22 cellular contexts compared by ENCODE assay signal in genomic region chr2:120750488-120751210, GRCh38. TPM values are rescaled to one million over a fixed set of nuclear protein-coding genes. Genes with fewer than 3 reads are reported as not detected.
DNase-seq lines count a peak whose midpoint lies in the region; ATAC-seq, FAIRE-seq and TF ChIP-seq lines count a peak whose summit lies in the region.
"Had no signal": no experiment of that assay in that cellular context is flagged by ENCODE, and none has a peak within 500 bp of the region (broad histone marks: within the 10 kb centered on the region; RNA-seq: fewer than 3 reads in every experiment).

No MANE protein-coding gene starts in this region.

- H3K4me3 Mint-ChIP-seq in activated CD4-positive, alpha-beta memory T cell treated with anti-CD3 and anti-CD28 coated beads, Interleukin-2, amount 10 ng/mL, durations not matched to agents 7 days and 5 days, result no peak overlapping the region
- H3K4me3 Mint-ChIP-seq in activated CD4-positive, alpha-beta memory T cell treated with anti-CD3 and anti-CD28 coated beads for 36 hours, result no peak overlapping the region
- H3K4me3 Mint-ChIP-seq in mesothelial cell of epicardium, result no peak overlapping the region
- H3K4me3 Mint-ChIP-seq: activated CD4-positive, alpha-beta T cell treated with anti-CD3 and anti-CD28 coated beads, Interleukin-2, amount 10 ng/mL, durations not matched to agents 7 days and 5 days; effector memory CD8-positive, alpha-beta T cell; T-helper 17 cell had no signal

- peak; percentile 62 for FAIRE-seq in urothelium cell line (lab: Jason Lieb, UNC)
- FAIRE-seq: GM18507, keratinocyte had no signal

- no peak overlapping the region for H3K4me3 ChIP-seq in brain microvascular endothelial cell (ENCODE audit: low read depth, low read length)
- H3K4me3 ChIP-seq in Peyer's patch, result no peak overlapping the region
- H3K4me3 ChIP-seq: gastroesophageal sphincter, HAP-1, psoas muscle had no signal

- no peak for TF ChIP-seq POLR2A in Peyer's patch (IDR thresholded peaks at IDR 0.05)

- in situ Hi-C loops in brain microvascular endothelial cell (cut with HindIII; ENCODE audit: low pct_ligation_motif_present, low sequenced_read_pairs), result no loop called here

- no peaks in the 10 kb centered on the region for H3K9me3 ChIP-seq in Peyer's patch
- H3K9me3 ChIP-seq: Caco-2, gastroesophageal sphincter, HAP-1, psoas muscle had no signal

- H3K36me3 ChIP-seq in brain microvascular endothelial cell (replicated peaks) (no peaks in the 10 kb centered on the region), Peyer's patch (no peaks in the 10 kb centered on the region)
- H3K36me3 ChIP-seq: gastroesophageal sphincter, HAP-1 had no signal

- H3K4me1 Mint-ChIP-seq in activated CD4-positive, alpha-beta memory T cell treated with anti-CD3 and anti-CD28 coated beads, Interleukin-2, amount 10 ng/mL, durations not matched to agents 7 days and 5 days, result no peaks in the 10 kb centered on the region
- no peaks in the 10 kb centered on the region for H3K4me1 Mint-ChIP-seq in activated CD4-positive, alpha-beta memory T cell treated with anti-CD3 and anti-CD28 coated beads for 36 hours (ENCODE audit: low read depth)
- H3K4me1 Mint-ChIP-seq in mesothelial cell of epicardium, result peaks cover 34% of the 10 kb centered on the region
- H3K4me1 Mint-ChIP-seq: activated CD4-positive, alpha-beta T cell treated with anti-CD3 and anti-CD28 coated beads, Interleukin-2, amount 10 ng/mL, durations not matched to agents 7 days and 5 days; T-helper 17 cell had no signal

- DNase-seq in activated CD4-positive, alpha-beta memory T cell treated with anti-CD3 and anti-CD28 coated beads, Interleukin-2, amount 10 ng/mL, durations not matched to agents 7 days and 5 days, result peak; percentile 4
- DNase-seq in activated CD4-positive, alpha-beta memory T cell treated with anti-CD3 and anti-CD28 coated beads for 36 hours, result no peak
- DNase-seq in brain microvascular endothelial cell (no peak), mesothelial cell of epicardium (ENCODE audit: low spot score in 2 of 2, unreplicated experiment in 2 of 2) (peak in 1 of 2 experiments; percentile 29), urothelium cell line (ENCODE audit: low spot score) (no peak), NCI-H146 (lab: John Stamatoyannopoulos, UW) (no peak), Peyer's patch (no peak)
- DNase-seq: activated CD4-positive, alpha-beta T cell treated with anti-CD3 and anti-CD28 coated beads, Interleukin-2, amount 10 ng/mL, durations not matched to agents 7 days and 5 days; effector memory CD8-positive, alpha-beta T cell; Kasumi-1; NCI-H2029 treated with DMSO at 0.1 percent for 48 hours; NCI-H748 treated with DMSO at 0.1 percent for 48 hours; psoas muscle; T-helper 17 cell had no signal

- no peaks in the 10 kb centered on the region for H3K9me3 Mint-ChIP-seq in activated CD4-positive, alpha-beta memory T cell treated with anti-CD3 and anti-CD28 coated beads, Interleukin-2, amount 10 ng/mL, durations not matched to agents 7 days and 5 days
- H3K9me3 Mint-ChIP-seq in activated CD4-positive, alpha-beta memory T cell treated with anti-CD3 and anti-CD28 coated beads for 36 hours, result no peaks in the 10 kb centered on the region
- H3K9me3 Mint-ChIP-seq in mesothelial cell of epicardium, result peaks cover under 1% of the 10 kb centered on the region
- H3K9me3 Mint-ChIP-seq: activated CD4-positive, alpha-beta T cell treated with anti-CD3 and anti-CD28 coated beads, Interleukin-2, amount 10 ng/mL, durations not matched to agents 7 days and 5 days; activated T-helper 2 cell treated with anti-CD3 and anti-CD28 coated beads, Interferon-gamma antibody, Interleukin-2, Interleukin-4, amounts not matched to agents 10 μg/mL and 5 μg/mL and 100 μg/mL, durations not matched to agents 14 hours and 24 hours and 36 hours; effector memory CD8-positive, alpha-beta T cell had no signal

- H3K4me1 ChIP-seq in Peyer's patch, result no peaks in the 10 kb centered on the region
- H3K4me1 ChIP-seq: Caco-2, gastroesophageal sphincter, HAP-1, psoas muscle had no signal

- CTCF ChIA-PET in activated CD4-positive, alpha-beta memory T cell treated with anti-CD3 and anti-CD28 coated beads, Interleukin-2, amount 10 ng/mL, durations not matched to agents 7 days and 5 days (lab: Charles Lee), result no interaction called here
- CTCF ChIA-PET in activated CD4-positive, alpha-beta memory T cell treated with anti-CD3 and anti-CD28 coated beads for 36 hours (lab: Charles Lee), result no interaction called here

- no peak for TF ChIP-seq CTCF in brain microvascular endothelial cell (IDR thresholded peaks at IDR 0.05; ENCODE audit: low read depth, low read length, missing control alignments)
- TF ChIP-seq CTCF in mesothelial cell of epicardium (IDR thresholded peaks at IDR 0.05; ENCODE audit: unreplicated experiment), result no peak
- no peak for TF ChIP-seq CTCF in Peyer's patch (IDR thresholded peaks at IDR 0.05)

- H3K27ac ChIP-seq in brain microvascular endothelial cell (peak overlapping the region; percentile 60), Peyer's patch (no peak overlapping the region)
- H3K27ac ChIP-seq: 22Rv1, gastroesophageal sphincter, psoas muscle had no signal

- H3K27me3 ChIP-seq in brain microvascular endothelial cell (replicated peaks) (no peaks in the 10 kb centered on the region), Peyer's patch (no peaks in the 10 kb centered on the region)
- H3K27me3 ChIP-seq: gastroesophageal sphincter had no signal

- POLR2A ChIA-PET in activated CD4-positive, alpha-beta memory T cell treated with anti-CD3 and anti-CD28 coated beads, Interleukin-2, amount 10 ng/mL, durations not matched to agents 7 days and 5 days (lab: Charles Lee), result no interaction called here
- POLR2A ChIA-PET in activated CD4-positive, alpha-beta memory T cell treated with anti-CD3 and anti-CD28 coated beads for 36 hours (lab: Charles Lee), result no interaction called here

- no peak overlapping the region for H3K27ac Mint-ChIP-seq in activated CD4-positive, alpha-beta memory T cell treated with anti-CD3 and anti-CD28 coated beads, Interleukin-2, amount 10 ng/mL, durations not matched to agents 7 days and 5 days
- no peak overlapping the region for H3K27ac Mint-ChIP-seq in activated CD4-positive, alpha-beta memory T cell treated with anti-CD3 and anti-CD28 coated beads for 36 hours
- H3K27ac Mint-ChIP-seq in mesothelial cell of epicardium, result peak overlapping the region; percentile 75
- H3K27ac Mint-ChIP-seq: activated CD4-positive, alpha-beta T cell treated with anti-CD3 and anti-CD28 coated beads, Interleukin-2, amount 10 ng/mL, durations not matched to agents 7 days and 5 days; activated T-helper 2 cell treated with anti-CD3 and anti-CD28 coated beads, Interferon-gamma antibody, Interleukin-2, Interleukin-4, amounts not matched to agents 10 μg/mL and 5 μg/mL and 100 μg/mL, durations not matched to agents 14 hours and 24 hours and 36 hours; effector memory CD8-positive, alpha-beta T cell; T-helper 17 cell had no signal

- ATAC-seq in GM21423 (IDR thresholded peaks at IDR 0.05; ENCODE audit: unreplicated experiment), result no peak
- ATAC-seq: effector memory CD8-positive, alpha-beta T cell; gastroesophageal sphincter; T-helper 17 cell had no signal

- intact Hi-C loops in activated CD4-positive, alpha-beta memory T cell treated with anti-CD3 and anti-CD28 coated beads for 36 hours (cut with micrococcal nuclease), result no loop called here

- H3K36me3 Mint-ChIP-seq in activated CD4-positive, alpha-beta memory T cell treated with anti-CD3 and anti-CD28 coated beads, Interleukin-2, amount 10 ng/mL, durations not matched to agents 7 days and 5 days (ENCODE audit: low read depth), result no peaks in the 10 kb centered on the region
- H3K36me3 Mint-ChIP-seq in activated CD4-positive, alpha-beta memory T cell treated with anti-CD3 and anti-CD28 coated beads for 36 hours, result no peaks in the 10 kb centered on the region
- peaks cover 7% of the 10 kb centered on the region for H3K36me3 Mint-ChIP-seq in mesothelial cell of epicardium

- peaks cover 13% of the 10 kb centered on the region for H3K27me3 Mint-ChIP-seq in activated CD4-positive, alpha-beta memory T cell treated with anti-CD3 and anti-CD28 coated beads, Interleukin-2, amount 10 ng/mL, durations not matched to agents 7 days and 5 days
- peaks cover 4% of the 10 kb centered on the region for H3K27me3 Mint-ChIP-seq in activated CD4-positive, alpha-beta memory T cell treated with anti-CD3 and anti-CD28 coated beads for 36 hours
- H3K27me3 Mint-ChIP-seq in mesothelial cell of epicardium (ENCODE audit: low read depth), result no peaks in the 10 kb centered on the region

RNA-seq across cellular contexts. Expression of gene GLI2, which starts 15.0 kb away (rescaled TPM):
- total RNA-seq in activated CD4-positive, alpha-beta memory T cell treated with anti-CD3 and anti-CD28 coated beads, Interleukin-2, amount 10 ng/mL, durations not matched to agents 7 days and 5 days, result under 1 TPM; 0.43 to 0.75 TPM
- total RNA-seq in activated CD4-positive, alpha-beta memory T cell treated with anti-CD3 and anti-CD28 coated beads for 36 hours, result not detected
- total RNA-seq in mesothelial cell of epicardium, result 65.3 to 67.0 TPM (median 65.6 TPM) in 3 replicates
- total RNA-seq in Peyer's patch, result 1 to 10 TPM in 1 of 4 donors, under 1 TPM in 3; 0.18 to 5.8 (median 0.94) TPM
- total RNA-seq: T-helper 17 cell had no signal
